Comparison of ENCODE assay signal across 9 cellular contexts in genomic region chr6:84450018-84450417, GRCh38.
"Had no signal": no experiment of that assay in that cellular context is flagged by ENCODE, and none has a peak within 500 bp of the region (broad histone marks: within the 10 kb centered on the region; RNA-seq: fewer than 3 reads in every experiment).

No MANE protein-coding gene starts in this region.

- FAIRE-seq: HepG2 had no signal

- H3K36me3 Mint-ChIP-seq: IgD-negative memory B cell had no signal

- H3K4me1 ChIP-seq: HAP-1 had no signal

- H3K4me3 ChIP-seq: GM23248, HAP-1 had no signal

- H3K9ac ChIP-seq: GM23248, KMS-11 had no signal

- H3K4me3 Mint-ChIP-seq: HFFc6, IgD-negative memory B cell had no signal

- DNase-seq: GM23248, GOT3, H7, HFFc6, KBM-7 had no signal

- H3K27me3 Mint-ChIP-seq: IgD-negative memory B cell had no signal

- H2AFZ ChIP-seq: GM23248 had no signal

- H3K4me2 ChIP-seq: KMS-11 had no signal

- H3K27ac Mint-ChIP-seq: HFFc6, IgD-negative memory B cell had no signal

- H3K9me3 Mint-ChIP-seq: HFFc6 had no signal

- H3K36me3 ChIP-seq: HAP-1 had no signal

- H3K4me1 Mint-ChIP-seq: IgD-negative memory B cell had no signal

- H3K9me3 ChIP-seq: HAP-1 had no signal

- H3K27ac ChIP-seq: GM23248, KMS-11 had no signal
